Comparison of ENCODE assay signal across 12 cellular contexts in genomic region chr18:13613099-13613498, GRCh38.
DNase-seq lines count a peak whose midpoint lies in the region; ATAC-seq and TF ChIP-seq lines count a peak whose summit lies in the region.
"Had no signal": no experiment of that assay in that cellular context is flagged by ENCODE, and none has a peak within 500 bp of the region (broad histone marks: within the 10 kb centered on the region; RNA-seq: fewer than 3 reads in every experiment).

No MANE protein-coding gene starts in this region.

- no peaks in the 10 kb centered on the region for H3K36me3 ChIP-seq in KMS-11 (ENCODE audit: insufficient read depth)
- H3K36me3 ChIP-seq in esophagus squamous epithelium, result no peaks in the 10 kb centered on the region
- H3K36me3 ChIP-seq: ovary, upper lobe of right lung had no signal

- H3K27ac ChIP-seq in KMS-11 (peak overlapping the region; percentile 84), esophagus squamous epithelium (peak overlapping the region in 1 of 4 donors; percentile 11)
- H3K27ac ChIP-seq: ovary, upper lobe of right lung had no signal

- CTCF ChIA-PET in activated CD4-positive, alpha-beta T cell treated with anti-CD3 and anti-CD28 coated beads, Interleukin-2, amount 10 ng/mL, durations not matched to agents 7 days and 5 days (lab: Charles Lee), result interaction anchor here (0.6 to 1.8 kb wide), 4 partner anchors 26 to 728 kb away, joined by 3 to 4 read pairs (median 3); no protein-coding TSS in a partner anchor

- intact Hi-C loops in esophagus squamous epithelium (cut with DNase I), result no loop called here

- TF ChIP-seq CTCF in KMS-11 (conservative IDR thresholded peaks at IDR 0.05; ENCODE audit: low read depth, low read length) (no peak), esophagus squamous epithelium (IDR thresholded peaks at IDR 0.05) (no peak)

- no peak overlapping the region for H2AFZ ChIP-seq in KMS-11 (ENCODE audit: low read depth)

- no peak for TF ChIP-seq POLR2A in esophagus squamous epithelium (IDR thresholded peaks at IDR 0.05)

- H3K9me3 ChIP-seq in esophagus squamous epithelium, result no peaks in the 10 kb centered on the region
- H3K9me3 ChIP-seq: ovary, upper lobe of right lung had no signal

- H3K4me3 Mint-ChIP-seq in activated CD4-positive, alpha-beta T cell treated with anti-CD3 and anti-CD28 coated beads, Interleukin-2, amount 10 ng/mL, durations not matched to agents 7 days and 5 days, result peak overlapping the region; percentile 75
- H3K4me3 Mint-ChIP-seq in activated naive CD8-positive, alpha-beta T cell treated with anti-CD3 and anti-CD28 coated beads, Interleukin-2, amount 10 ng/mL, durations not matched to agents 7 days and 5 days, result peak overlapping the region; percentile 92

- no peak for ATAC-seq in activated naive CD8-positive, alpha-beta T cell treated with anti-CD3 and anti-CD28 coated beads, Interleukin-2, amount 10 ng/mL, durations not matched to agents 7 days and 5 days (ENCODE audit: low read depth)
- ATAC-seq in GM18868 (IDR thresholded peaks at IDR 0.05; ENCODE audit: unreplicated experiment), result no peak

- H3K9ac ChIP-seq in KMS-11, result peak overlapping the region; percentile 30; the same call in 1 of the 2 replicates

- no peaks in the 10 kb centered on the region for H3K27me3 Mint-ChIP-seq in activated CD4-positive, alpha-beta T cell treated with anti-CD3 and anti-CD28 coated beads, Interleukin-2, amount 10 ng/mL, durations not matched to agents 7 days and 5 days
- no peaks in the 10 kb centered on the region for H3K27me3 Mint-ChIP-seq in activated naive CD8-positive, alpha-beta T cell treated with anti-CD3 and anti-CD28 coated beads, Interleukin-2, amount 10 ng/mL, durations not matched to agents 7 days and 5 days

- POLR2A ChIA-PET in activated CD4-positive, alpha-beta T cell treated with anti-CD3 and anti-CD28 coated beads, Interleukin-2, amount 10 ng/mL, durations not matched to agents 7 days and 5 days (lab: Charles Lee), result interaction anchor here (1.3 to 1.4 kb wide), 2 partner anchors 34 to 50 kb away, joined by 3 to 5 read pairs; no protein-coding TSS in a partner anchor
- POLR2A ChIA-PET in activated naive CD8-positive, alpha-beta T cell treated with anti-CD3 and anti-CD28 coated beads, Interleukin-2, amount 10 ng/mL, durations not matched to agents 7 days and 5 days (lab: Charles Lee), result interaction anchor here (1.0 to 8.4 kb wide), 17 partner anchors 10 to 622 kb away, joined by 3 to 117 read pairs (median 7); partner anchors contain the start of gene CEP192

- H3K27ac Mint-ChIP-seq in activated CD4-positive, alpha-beta T cell treated with anti-CD3 and anti-CD28 coated beads, Interleukin-2, amount 10 ng/mL, durations not matched to agents 7 days and 5 days, result peak overlapping the region; percentile 96
- H3K27ac Mint-ChIP-seq in activated naive CD8-positive, alpha-beta T cell treated with anti-CD3 and anti-CD28 coated beads, Interleukin-2, amount 10 ng/mL, durations not matched to agents 7 days and 5 days, result peak overlapping the region; percentile 99

- H3K4me1 ChIP-seq in KMS-11 (ENCODE audit: low read depth, poor library complexity, severe bottlenecking) (peaks cover 43% of the 10 kb centered on the region), esophagus squamous epithelium (peaks cover 20 to 48% (median 21%) of the 10 kb centered on the region in 3 donors)

- no peaks in the 10 kb centered on the region for H3K79me2 ChIP-seq in KMS-11 (ENCODE audit: insufficient read depth, low read depth)

- H3K27me3 ChIP-seq in KMS-11 (ENCODE audit: insufficient read depth, low read depth) (no peaks in the 10 kb centered on the region), esophagus squamous epithelium (peaks cover 0 to 26% (median 0%) of the 10 kb centered on the region in 4 donors)
- H3K27me3 ChIP-seq: ovary, upper lobe of right lung had no signal

- H4K20me1 ChIP-seq in KMS-11 (ENCODE audit: insufficient read depth), result no peaks in the 10 kb centered on the region

- DNase-seq in activated CD4-positive, alpha-beta T cell treated with anti-CD3 and anti-CD28 coated beads, Interleukin-2, amount 10 ng/mL, durations not matched to agents 7 days and 5 days, result no peak
- DNase-seq in activated CD4-positive, alpha-beta T cell treated with anti-CD3 and anti-CD28 coated beads for 1 hour, result no peak
- DNase-seq in activated naive CD8-positive, alpha-beta T cell treated with anti-CD3 and anti-CD28 coated beads, Interleukin-2, amount 10 ng/mL, durations not matched to agents 7 days and 5 days, result no peak
- DNase-seq in putamen (ENCODE audit: low spot score) (peak; percentile 77), NCI-H1105 (lab: John Stamatoyannopoulos, UW) (no peak), esophagus squamous epithelium (lab: John Stamatoyannopoulos, UW) (no peak)
- DNase-seq: aorta, DMS153, ovary, upper lobe of right lung had no signal

- no peaks in the 10 kb centered on the region for H3K9me3 Mint-ChIP-seq in activated CD4-positive, alpha-beta T cell treated with anti-CD3 and anti-CD28 coated beads, Interleukin-2, amount 10 ng/mL, durations not matched to agents 7 days and 5 days
- no peaks in the 10 kb centered on the region for H3K9me3 Mint-ChIP-seq in activated naive CD8-positive, alpha-beta T cell treated with anti-CD3 and anti-CD28 coated beads, Interleukin-2, amount 10 ng/mL, durations not matched to agents 7 days and 5 days

- peaks cover 96% of the 10 kb centered on the region for H3K4me1 Mint-ChIP-seq in activated CD4-positive, alpha-beta T cell treated with anti-CD3 and anti-CD28 coated beads, Interleukin-2, amount 10 ng/mL, durations not matched to agents 7 days and 5 days
- peaks cover 84% of the 10 kb centered on the region for H3K4me1 Mint-ChIP-seq in activated naive CD8-positive, alpha-beta T cell treated with anti-CD3 and anti-CD28 coated beads, Interleukin-2, amount 10 ng/mL, durations not matched to agents 7 days and 5 days

- H3K4me3 ChIP-seq in KMS-11 (IDR thresholded peaks at IDR 0.05; ENCODE audit: insufficient read depth, low read depth, low read length) (no peak overlapping the region), esophagus squamous epithelium (peak overlapping the region in 1 of 4 donors; percentile 41)
- H3K4me3 ChIP-seq: ovary, upper lobe of right lung had no signal

- H3K4me2 ChIP-seq in KMS-11, result peak overlapping the region; percentile 58

- H3K36me3 Mint-ChIP-seq in activated CD4-positive, alpha-beta T cell treated with anti-CD3 and anti-CD28 coated beads, Interleukin-2, amount 10 ng/mL, durations not matched to agents 7 days and 5 days (ENCODE audit: low read depth), result peaks cover 4% of the 10 kb centered on the region
- peaks cover 3% of the 10 kb centered on the region for H3K36me3 Mint-ChIP-seq in activated naive CD8-positive, alpha-beta T cell treated with anti-CD3 and anti-CD28 coated beads, Interleukin-2, amount 10 ng/mL, durations not matched to agents 7 days and 5 days
